In the genomic region with DNA sequence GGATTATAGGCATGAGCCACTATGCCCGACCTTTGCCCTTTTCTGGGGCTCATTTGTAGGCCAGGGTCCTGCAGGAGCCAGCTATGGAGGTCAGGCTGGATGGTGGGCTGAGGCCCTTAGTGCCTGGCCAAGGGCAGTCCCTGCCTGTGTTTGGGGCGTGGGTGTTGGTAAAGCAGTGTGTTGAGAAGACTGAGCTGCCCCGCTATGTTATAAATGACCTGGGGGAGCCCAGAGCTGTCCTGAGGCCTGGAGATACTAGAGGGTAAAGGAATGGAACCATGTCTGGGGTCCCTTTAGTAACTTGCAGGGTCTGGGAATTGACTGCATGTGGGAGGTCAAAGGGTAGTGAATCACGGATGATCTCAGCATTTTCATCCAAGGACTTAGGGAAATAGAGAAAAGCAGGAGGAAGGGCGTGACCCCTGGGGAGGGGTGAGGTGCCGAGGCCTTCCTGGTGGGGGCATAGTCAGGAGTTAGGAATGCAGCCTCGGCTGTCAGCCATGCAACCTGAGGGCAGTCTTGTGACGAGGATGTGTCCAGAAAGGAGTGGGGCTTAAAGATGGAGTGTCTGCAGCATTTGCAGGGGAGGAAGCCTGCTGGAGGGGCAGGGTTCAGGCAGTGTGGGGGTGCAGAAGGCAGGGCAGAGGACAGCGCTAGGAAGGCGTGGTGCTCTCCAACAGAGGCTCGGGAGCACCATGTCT, we compare ENCODE assay signal across 11 cellular contexts. TPM values are rescaled to one million over a fixed set of nuclear protein-coding genes. Genes with fewer than 3 reads are reported as not detected.
DNase-seq lines count a peak whose midpoint lies in the region; ATAC-seq and TF ChIP-seq lines count a peak whose summit lies in the region.
"Had no signal": no experiment of that assay in that cellular context is flagged by ENCODE, and none has a peak within 500 bp of the region (broad histone marks: within the 10 kb centered on the region; RNA-seq: fewer than 3 reads in every experiment).

No MANE protein-coding gene starts in this region.

- intact Hi-C loops in breast epithelium (cut with DNase I; ENCODE audit: low total_unique reads): no loop called here
- intact Hi-C loops in activated naive CD4-positive, alpha-beta T cell treated with anti-CD3 and anti-CD28 coated beads for 36 hours (cut with micrococcal nuclease): no loop called here

- H2AFZ ChIP-seq in ACC112 (ENCODE audit: low read length, unreplicated experiment): no peak overlapping the region

- H3K79me2 ChIP-seq in ACC112 (ENCODE audit: control insufficient read depth, insufficient read depth, low read length, unreplicated experiment): no peaks in the 10 kb centered on the region

- no peaks in the 10 kb centered on the region for H3K9me3 Mint-ChIP-seq in activated naive CD4-positive, alpha-beta T cell treated with anti-CD3 and anti-CD28 coated beads for 36 hours
- H3K9me3 Mint-ChIP-seq: nephron had no signal

- H3K36me3 Mint-ChIP-seq in activated naive CD4-positive, alpha-beta T cell treated with anti-CD3 and anti-CD28 coated beads for 36 hours (ENCODE audit: low read depth): peaks cover 25% of the 10 kb centered on the region

- H3K4me1 ChIP-seq in ACC112 (ENCODE audit: control insufficient read depth, insufficient read depth, low read length, unreplicated experiment): peaks cover 15% of the 10 kb centered on the region
- peaks cover 8% of the 10 kb centered on the region; the same call in 1 of the 2 replicates for H3K4me1 ChIP-seq in HUES6 (ENCODE audit: control insufficient read depth, insufficient read depth, low read length)
- H3K4me1 ChIP-seq in breast epithelium: no peaks in the 10 kb centered on the region

- H3K27ac Mint-ChIP-seq in activated naive CD4-positive, alpha-beta T cell treated with anti-CD3 and anti-CD28 coated beads for 36 hours: no peak overlapping the region
- H3K27ac Mint-ChIP-seq: nephron had no signal

- H3K27me3 ChIP-seq in ACC112 (ENCODE audit: insufficient read depth, low read length) (no peaks in the 10 kb centered on the region), HUES6 (ENCODE audit: control insufficient read depth, insufficient read depth, low read length) (no peaks in the 10 kb centered on the region), breast epithelium (no peaks in the 10 kb centered on the region)

- CTCF ChIA-PET in activated naive CD4-positive, alpha-beta T cell treated with anti-CD3 and anti-CD28 coated beads for 36 hours (lab: Charles Lee): no interaction called here

- no peak for TF ChIP-seq POLR2A in breast epithelium (IDR thresholded peaks at IDR 0.05)

- no peak for TF ChIP-seq CTCF in breast epithelium (IDR thresholded peaks at IDR 0.05)
- TF ChIP-seq CTCF in GM20000 (IDR thresholded peaks at IDR 0.05; ENCODE audit: extremely low read depth, missing control alignments): no peak

- H3K36me3 ChIP-seq in ACC112 (ENCODE audit: insufficient read depth, low read length) (peaks cover 22% of the 10 kb centered on the region; the same call in 1 of the 2 replicates), HUES6 (ENCODE audit: control insufficient read depth, insufficient read depth, low read length) (peaks cover 87% of the 10 kb centered on the region), breast epithelium (peaks cover 8% of the 10 kb centered on the region)

- H3K27ac ChIP-seq in ACC112 (ENCODE audit: low read depth, low read length) (peak overlapping the region; percentile 46; the same call in 1 of the 2 replicates), HUES6 (ENCODE audit: low read depth, low read length) (peak overlapping the region; percentile 15; the same call in 1 of the 2 replicates), breast epithelium (peak overlapping the region; percentile 1 to 42)
- H3K27ac ChIP-seq: C4-2B, VCaP had no signal

- DNase-seq in breast epithelium (ENCODE audit: low spot score in 2 of 2) (no peak), kidney tubule cell (ENCODE audit: low spot score) (peak; percentile 96), GM20000 (ENCODE audit: low spot score) (no peak), DMS53 (lab: John Stamatoyannopoulos, UW) (no peak)
- no peak for DNase-seq in activated naive CD4-positive, alpha-beta T cell treated with anti-CD3 and anti-CD28 coated beads for 36 hours

- H3K4me3 ChIP-seq in ACC112 (ENCODE audit: low read depth, low read length) (no peak overlapping the region), HUES6 (ENCODE audit: low read depth, low read length) (no peak overlapping the region), breast epithelium (no peak overlapping the region)

- no peaks in the 10 kb centered on the region for H3K27me3 Mint-ChIP-seq in activated naive CD4-positive, alpha-beta T cell treated with anti-CD3 and anti-CD28 coated beads for 36 hours (ENCODE audit: low read depth)

- H3K4me3 Mint-ChIP-seq in activated naive CD4-positive, alpha-beta T cell treated with anti-CD3 and anti-CD28 coated beads for 36 hours: no peak overlapping the region
- H3K4me3 Mint-ChIP-seq: nephron had no signal

- no peaks in the 10 kb centered on the region for H3K9me3 ChIP-seq in HUES6 (ENCODE audit: control insufficient read depth, insufficient read depth, low read depth, low read length)
- no peaks in the 10 kb centered on the region for H3K9me3 ChIP-seq in breast epithelium

- H3K4me1 Mint-ChIP-seq in activated naive CD4-positive, alpha-beta T cell treated with anti-CD3 and anti-CD28 coated beads for 36 hours (ENCODE audit: low read depth): peaks cover 5% of the 10 kb centered on the region
- H3K4me1 Mint-ChIP-seq: nephron had no signal

- H3K9ac ChIP-seq in HUES6 (ENCODE audit: low read length): peak overlapping the region; percentile 27

- no peak for ATAC-seq in GM18868 (IDR thresholded peaks at IDR 0.05; ENCODE audit: unreplicated experiment)

RNA-seq across cellular contexts. Expression of gene TMEM248, which starts 31.5 kb away (rescaled TPM):
- 100 to 1,000 TPM; 119 to 148 (median 120) TPM for total RNA-seq in breast epithelium
- total RNA-seq in activated naive CD4-positive, alpha-beta T cell treated with anti-CD3 and anti-CD28 coated beads for 36 hours: 10 to 100 TPM; 51.4 to 54.0 TPM

RNA-seq across cellular contexts. Expression of gene SBDS, which starts 42.9 kb away (rescaled TPM):
- 100 to 1,000 TPM; 116 to 183 (median 124) TPM for total RNA-seq in breast epithelium
- total RNA-seq in activated naive CD4-positive, alpha-beta T cell treated with anti-CD3 and anti-CD28 coated beads for 36 hours: 10 to 100 TPM; 42.2 to 46.0 TPM

RNA-seq across cellular contexts. Expression of gene TYW1, which starts 44.1 kb away (rescaled TPM):
- 10 to 100 TPM; 16.0 to 26.2 (median 23.6) TPM for total RNA-seq in breast epithelium
- total RNA-seq in activated naive CD4-positive, alpha-beta T cell treated with anti-CD3 and anti-CD28 coated beads for 36 hours: 10 to 100 TPM; 12.9 to 13.5 TPM
